8 cellular contexts compared by ENCODE assay signal in the genomic region with DNA sequence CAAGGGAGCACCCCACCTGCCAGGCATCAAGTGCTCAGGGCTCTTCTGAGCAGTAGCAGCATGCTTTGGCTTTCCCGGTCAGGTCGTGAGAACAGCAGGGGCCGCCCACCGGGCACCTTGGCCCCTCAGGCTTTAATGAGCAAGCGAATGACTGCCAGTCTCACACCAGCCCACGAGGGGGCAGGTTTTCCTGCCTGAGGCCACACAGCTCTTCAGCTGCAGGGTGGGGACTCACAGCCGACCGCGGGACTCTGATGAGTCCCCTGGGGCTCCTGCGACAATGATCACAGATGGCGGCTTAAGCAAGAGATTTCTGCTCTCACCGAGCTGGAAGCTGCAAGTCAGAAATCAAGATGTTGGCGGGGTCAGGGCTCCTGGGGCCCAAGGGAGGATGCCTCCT. TPM values are rescaled to one million over a fixed set of nuclear protein-coding genes. Genes with fewer than 3 reads are reported as not detected.
A peak's percentile ranks its signal among the peaks of the same experiment; 100 is the strongest.
DNase-seq lines count a peak whose midpoint lies in the region; ATAC-seq, FAIRE-seq and TF ChIP-seq lines count a peak whose summit lies in the region.

No MANE protein-coding gene starts in this region.

- FAIRE-seq in GM19239 (lab: Jason Lieb, UNC) (no peak), urothelium cell line (lab: Jason Lieb, UNC) (no peak)

- no peak for TF ChIP-seq POLR2A in sigmoid colon (IDR thresholded peaks at IDR 0.05)

- peaks cover 4% of the 10 kb centered on the region for H3K4me1 ChIP-seq in NT2/D1 (ENCODE audit: insufficient read depth, insufficient read length)
- no peaks in the 10 kb centered on the region for H3K4me1 ChIP-seq in sigmoid colon

- H3K4me3 ChIP-seq in BJ (ENCODE audit: low read depth, low read length), result no peak overlapping the region
- no peak overlapping the region for H3K4me3 ChIP-seq in NT2/D1 (ENCODE audit: insufficient read length, low read depth)
- H3K4me3 ChIP-seq in fibroblast of villous mesenchyme (ENCODE audit: low read depth, low read length), result no peak overlapping the region
- H3K4me3 ChIP-seq in sigmoid colon, result no peak overlapping the region

- no peak overlapping the region for H3K27ac ChIP-seq in sigmoid colon

- peak overlapping the region; percentile 44 for H3K9ac ChIP-seq in NT2/D1 (ENCODE audit: insufficient read length, low read depth)

- 3 to 6% methylated on average over 13 of the region's 13 CpGs for WGBS in sigmoid colon, 2 donors

- ATAC-seq in HG02588 (IDR thresholded peaks at IDR 0.05; ENCODE audit: unreplicated experiment), result no peak

- TF ChIP-seq EP300 in sigmoid colon (IDR thresholded peaks at IDR 0.05), result no peak

- POLR2A ChIA-PET in BJ (lab: Charles Lee), result no interaction called here

- no peaks in the 10 kb centered on the region for H3K36me3 ChIP-seq in BJ (ENCODE audit: control insufficient read depth, insufficient read depth, low read length)
- no peaks in the 10 kb centered on the region for H3K36me3 ChIP-seq in NT2/D1 (ENCODE audit: insufficient read depth, insufficient read length, low read length)
- no peaks in the 10 kb centered on the region for H3K36me3 ChIP-seq in sigmoid colon

- TF ChIP-seq CTCF in BJ (IDR thresholded peaks at IDR 0.05; ENCODE audit: insufficient read depth, low read depth, low read length) (peak; percentile 51), fibroblast of villous mesenchyme (IDR thresholded peaks at IDR 0.05; ENCODE audit: insufficient read depth, low read depth, low read length) (peak; percentile 64), sigmoid colon (IDR thresholded peaks at IDR 0.05) (no peak)

- intact Hi-C loops in sigmoid colon (cut with DNase I), result no loop called here

- CTCF ChIA-PET in BJ (lab: Yijun Ruan, JAX), result interaction anchor here (0.7 to 1.3 kb wide), 10 partner anchors 8 to 1115 kb away, joined by 3 to 6 read pairs (median 3); no protein-coding TSS in a partner anchor

- DNase-seq in BJ (ENCODE audit: low read depth) (no peak), GM19239 (ENCODE audit: insufficient read length, low spot score) (peak; percentile 55), NT2/D1 (ENCODE audit: low read depth, low spot score) (peak; percentile 80), fibroblast of villous mesenchyme (ENCODE audit: low read depth) (peak; percentile 30), urothelium cell line (ENCODE audit: low spot score) (peak; percentile 75), cortex of kidney (lab: John Stamatoyannopoulos, UW) (no peak), sigmoid colon (no peak)

- H3K27me3 ChIP-seq in BJ (ENCODE audit: control insufficient read depth, insufficient read depth, low read length), result peaks cover 44% of the 10 kb centered on the region
- peaks cover 21% of the 10 kb centered on the region for H3K27me3 ChIP-seq in NT2/D1 (ENCODE audit: insufficient read depth, insufficient read length)
- H3K27me3 ChIP-seq in sigmoid colon, result peaks cover 10 to 62% (median 23%) of the 10 kb centered on the region in 3 donors

- no peaks in the 10 kb centered on the region for H3K9me3 ChIP-seq in NT2/D1 (ENCODE audit: insufficient read depth, low read length)
- no peaks in the 10 kb centered on the region for H3K9me3 ChIP-seq in sigmoid colon

RNA-seq across cellular contexts. Expression of gene FGF19, which starts 14.3 kb away (rescaled TPM):
- not detected in 2 replicates for polyA plus RNA-seq in BJ (2011; rRNA removed)
- polyA minus RNA-seq in BJ (2011; rRNA and poly(A)+ RNA removed), result not detected in 2 replicates
- not detected in 2 replicates for total RNA-seq in fibroblast of villous mesenchyme
- not detected for total RNA-seq in sigmoid colon
- polyA plus RNA-seq in sigmoid colon, result not detected

RNA-seq across cellular contexts. Expression of gene LTO1, which starts 43.0 kb away (rescaled TPM):
- 13.7 and 14.5 TPM in 2 replicates for polyA plus RNA-seq in BJ (2011; rRNA removed)
- polyA minus RNA-seq in BJ (2011; rRNA and poly(A)+ RNA removed), result 6.7 and 7.5 TPM in 2 replicates
- 19.0 and 22.5 TPM in 2 replicates for total RNA-seq in fibroblast of villous mesenchyme
- 10 to 100 TPM; 19.3 to 42.9 (median 21.0) TPM for total RNA-seq in sigmoid colon
- polyA plus RNA-seq in sigmoid colon, result 10 to 100 TPM; 12.0 to 25.7 (median 16.2) TPM

RNA-seq across cellular contexts. Expression of gene FGF4, which starts 57.0 kb away (rescaled TPM):
- polyA plus RNA-seq in BJ (2011; rRNA removed) (not detected in 2 replicates), sigmoid colon (not detected)
- not detected in 2 replicates for polyA minus RNA-seq in BJ (2011; rRNA and poly(A)+ RNA removed)
- total RNA-seq in fibroblast of villous mesenchyme (not detected in 2 replicates), sigmoid colon (not detected)

Comparison
In these comparisons a context has a peak if more than half of its experiments do, and no peak if none do; other contexts are left out.
1. DNase-seq: peak in GM19239 (single experiment), NT2/D1 (single experiment), fibroblast of villous mesenchyme (single experiment) and urothelium cell line (single experiment); none in BJ (single experiment), cortex of kidney (single experiment) and sigmoid colon (single experiment).
2. CTCF ChIP-seq: peak in BJ (single experiment) and fibroblast of villous mesenchyme (single experiment); none in sigmoid colon (0 of 4).